In genomic region chrX:47683171-47684145, GRCh38 we compare ENCODE assay signal across 12 cellular contexts.
"Had no signal": no experiment of that assay in that cellular context is flagged by ENCODE, and none has a peak within 500 bp of the region (broad histone marks: within the 10 kb centered on the region; RNA-seq: fewer than 3 reads in every experiment).

No MANE protein-coding gene starts in this region.

- H3K27me3 Mint-ChIP-seq: activated naive CD8-positive, alpha-beta T cell treated with anti-CD3 and anti-CD28 coated beads for 36 hours had no signal

- H3K9me3 Mint-ChIP-seq: activated CD4-positive, alpha-beta T cell treated with anti-CD3 and anti-CD28 coated beads, Interleukin-2, amount 10 ng/mL, durations not matched to agents 7 days and 5 days; activated naive CD8-positive, alpha-beta T cell treated with anti-CD3 and anti-CD28 coated beads for 36 hours; activated T-helper 1 cell treated with anti-CD3 and anti-CD28 coated beads, Interleukin-12 subunit alpha, Interleukin-12 subunit beta, Interleukin-2, Interleukin-4 antibody, amounts not matched to agents 30 ng/mL and 10 ng/mL and 1 ng/mL, durations not matched to agents 14 hours and 24 hours and 36 hours; effector memory CD8-positive, alpha-beta T cell; stimulated activated naive CD8-positive, alpha-beta T cell treated with anti-CD3 and anti-CD28 coated beads, Interleukin-15, Interleukin-2, amounts not matched to agents 100 ng/mL and 50 ng/mL, for 24 hours had no signal

- H3K4me1 Mint-ChIP-seq: activated CD4-positive, alpha-beta T cell treated with anti-CD3 and anti-CD28 coated beads, Interleukin-2, amount 10 ng/mL, durations not matched to agents 7 days and 5 days; activated naive CD8-positive, alpha-beta T cell treated with anti-CD3 and anti-CD28 coated beads for 36 hours; naive thymus-derived CD8-positive, alpha-beta T cell had no signal

- ATAC-seq: effector memory CD8-positive, alpha-beta T cell; left lobe of liver; mucosa of descending colon; naive thymus-derived CD8-positive, alpha-beta T cell had no signal

- H3K36me3 Mint-ChIP-seq: activated naive CD8-positive, alpha-beta T cell treated with anti-CD3 and anti-CD28 coated beads for 36 hours; naive thymus-derived CD8-positive, alpha-beta T cell; type B pancreatic cell had no signal

- DNase-seq: activated CD4-positive, alpha-beta T cell treated with anti-CD3 and anti-CD28 coated beads, Interleukin-2, amount 10 ng/mL, durations not matched to agents 7 days and 5 days; activated CD8-positive, alpha-beta memory T cell treated with anti-CD3 and anti-CD28 coated beads, Interleukin-2, amount 50 U/mL, for 48 hours; activated naive CD8-positive, alpha-beta T cell treated with anti-CD3 and anti-CD28 coated beads for 36 hours; dermis blood vessel endothelial cell; effector memory CD8-positive, alpha-beta T cell; mucosa of descending colon; naive thymus-derived CD8-positive, alpha-beta T cell; posterior cingulate gyrus had no signal

- H3K27ac Mint-ChIP-seq: activated CD4-positive, alpha-beta T cell treated with anti-CD3 and anti-CD28 coated beads, Interleukin-2, amount 10 ng/mL, durations not matched to agents 7 days and 5 days; activated naive CD8-positive, alpha-beta T cell treated with anti-CD3 and anti-CD28 coated beads for 36 hours; activated T-helper 1 cell treated with anti-CD3 and anti-CD28 coated beads, Interleukin-12 subunit alpha, Interleukin-12 subunit beta, Interleukin-2, Interleukin-4 antibody, amounts not matched to agents 30 ng/mL and 10 ng/mL and 1 ng/mL, durations not matched to agents 14 hours and 24 hours and 36 hours; effector memory CD8-positive, alpha-beta T cell; naive thymus-derived CD8-positive, alpha-beta T cell; stimulated activated naive CD8-positive, alpha-beta T cell treated with anti-CD3 and anti-CD28 coated beads, Interleukin-15, Interleukin-2, amounts not matched to agents 100 ng/mL and 50 ng/mL, for 24 hours; type B pancreatic cell had no signal

- H3K4me3 Mint-ChIP-seq: activated CD4-positive, alpha-beta T cell treated with anti-CD3 and anti-CD28 coated beads, Interleukin-2, amount 10 ng/mL, durations not matched to agents 7 days and 5 days; activated naive CD8-positive, alpha-beta T cell treated with anti-CD3 and anti-CD28 coated beads for 36 hours; activated T-helper 1 cell treated with anti-CD3 and anti-CD28 coated beads, Interleukin-12 subunit alpha, Interleukin-12 subunit beta, Interleukin-2, Interleukin-4 antibody, amounts not matched to agents 30 ng/mL and 10 ng/mL and 1 ng/mL, durations not matched to agents 14 hours and 24 hours and 36 hours; effector memory CD8-positive, alpha-beta T cell; naive thymus-derived CD8-positive, alpha-beta T cell; stimulated activated naive CD8-positive, alpha-beta T cell treated with anti-CD3 and anti-CD28 coated beads, Interleukin-15, Interleukin-2, amounts not matched to agents 100 ng/mL and 50 ng/mL, for 24 hours; type B pancreatic cell had no signal
